18 cellular contexts compared by ENCODE assay signal in genomic region chr3:126917232-126917804, GRCh38.
"Had no signal": no experiment of that assay in that cellular context is flagged by ENCODE, and none has a peak within 500 bp of the region (broad histone marks: within the 10 kb centered on the region; RNA-seq: fewer than 3 reads in every experiment).

No MANE protein-coding gene starts in this region.

- H3K4me3 ChIP-seq: cardiac muscle cell, dorsolateral prefrontal cortex, lung, thyroid gland had no signal

- ATAC-seq: activated CD4-positive, alpha-beta T cell treated with anti-CD3 and anti-CD28 coated beads for 36 hours; WTC11 had no signal

- H3K27me3 Mint-ChIP-seq: activated CD4-positive, alpha-beta T cell treated with anti-CD3 and anti-CD28 coated beads for 36 hours had no signal

- H3K27me3 ChIP-seq: cardiac muscle cell, dorsolateral prefrontal cortex, thyroid gland had no signal

- H3K27ac ChIP-seq: cardiac muscle cell, dorsolateral prefrontal cortex, thyroid gland had no signal

- H3K4me1 Mint-ChIP-seq: mesothelial cell of epicardium, nephron progenitor cell, WTC11 had no signal

- DNase-seq: activated CD4-positive, alpha-beta T cell treated with anti-CD3 and anti-CD28 coated beads for 36 hours; activated CD4-positive, alpha-beta T cell treated with anti-CD3 and anti-CD28 coated beads, Interleukin-2, amount 50 U/mL, for 48 hours; activated gamma-delta T cell treated with Interleukin-2 at 50 U/mL for 16 hours; activated naive CD8-positive, alpha-beta T cell treated with anti-CD3 and anti-CD28 coated beads, Interleukin-2, amount 10 ng/mL, durations not matched to agents 7 days and 5 days; amygdala; dorsolateral prefrontal cortex; nephron progenitor cell; occipital lobe; posterior cingulate gyrus; retina; stimulated activated CD4-positive, alpha-beta T cell treated with anti-CD3 and anti-CD28 coated beads, Interleukin-2, amount 100 ng/mL, for 24 hours; stimulated activated naive CD4-positive, alpha-beta T cell treated with Interleukin-2 at 50 U/mL for 16 hours; thyroid gland had no signal

- H3K4me3 Mint-ChIP-seq: activated CD4-positive, alpha-beta T cell treated with anti-CD3 and anti-CD28 coated beads for 36 hours; activated naive CD8-positive, alpha-beta T cell treated with anti-CD3 and anti-CD28 coated beads, Interleukin-2, amount 10 ng/mL, durations not matched to agents 7 days and 5 days; mesothelial cell of epicardium; nephron progenitor cell; T-helper 2 cell treated with Interferon-gamma antibody and Interleukin-4, amounts not matched to agents 5 μg/mL and 100 μg/mL, for 36 hours; WTC11 had no signal

- H3K9me3 ChIP-seq: thyroid gland had no signal

- H3K36me3 ChIP-seq: cardiac muscle cell, thyroid gland had no signal

- H3K27ac Mint-ChIP-seq: activated CD4-positive, alpha-beta T cell treated with anti-CD3 and anti-CD28 coated beads for 36 hours; activated naive CD8-positive, alpha-beta T cell treated with anti-CD3 and anti-CD28 coated beads, Interleukin-2, amount 10 ng/mL, durations not matched to agents 7 days and 5 days; mesothelial cell of epicardium; nephron progenitor cell; T-helper 2 cell treated with Interferon-gamma antibody and Interleukin-4, amounts not matched to agents 5 μg/mL and 100 μg/mL, for 36 hours; WTC11 had no signal
